In genomic region chr18:29062921-29063320, GRCh38 we compare ENCODE assay signal across 31 cellular contexts.
"Had no signal": no experiment of that assay in that cellular context is flagged by ENCODE, and none has a peak within 500 bp of the region (broad histone marks: within the 10 kb centered on the region; RNA-seq: fewer than 3 reads in every experiment).

No MANE protein-coding gene starts in this region.

- ATAC-seq: activated CD8-positive, alpha-beta T cell treated with anti-CD3 and anti-CD28 coated beads, Interleukin-2, amount 10 ng/mL, durations not matched to agents 7 days and 5 days; Panc1; T-helper 17 cell; WTC11 had no signal

- H3K36me3 ChIP-seq: ascending aorta, brain microvascular endothelial cell, cardiac muscle cell, MG63, SJCRH30 had no signal

- H3K4me1 ChIP-seq: ascending aorta, SJCRH30 had no signal

- DNase-seq: activated CD4-positive, alpha-beta T cell treated with anti-CD3 and anti-CD28 coated beads for 48 hours; activated CD4-positive, alpha-beta T cell treated with anti-CD3 and anti-CD28 coated beads, Interleukin-2, amount 50 U/mL, for 4 hours; activated CD4-positive, CD25-positive, alpha-beta regulatory T cell treated with anti-CD3 and anti-CD28 coated beads, Interleukin-2, amount 50 U/mL, for 72 hours; activated CD8-positive, alpha-beta memory T cell treated with anti-CD3 and anti-CD28 coated beads, Interleukin-2, amount 50 U/mL, for 48 hours; activated CD8-positive, alpha-beta T cell treated with anti-CD3 and anti-CD28 coated beads, Interleukin-2, amount 10 ng/mL, durations not matched to agents 7 days and 5 days; activated T-cell treated with anti-CD3 and anti-CD28 coated beads, Interleukin-2, amount 50 U/mL, for 1 hour; amniotic stem cell; brain microvascular endothelial cell; MG63; MV-4-11; NCI-H1092 treated with DMSO at 0.1 percent for 48 hours; NCI-H1417 treated with DMSO at 0.1 percent for 48 hours; NCI-H1694; NCI-H2029; NCI-H2107; NCI-H2171 treated with DMSO at 0.1 percent for 48 hours; NCI-H226; NCI-H510A; NCI-H526 treated with DMSO at 0.1 percent for 48 hours; NCI-H82; NK-92 treated with Interleukin-12 subunit alpha and Interleukin-12 subunit beta, amount 100 ng/mL, for 24 hours; OCI-M1; Right ventricle myocardium superior; SJCRH30; T-helper 17 cell; T-helper 9 cell had no signal

- H3K9me3 ChIP-seq: ascending aorta, MG63, SJCRH30 had no signal

- H3K27me3 ChIP-seq: ascending aorta, brain microvascular endothelial cell, cardiac muscle cell, MG63, SJCRH30 had no signal

- H3K4me3 ChIP-seq: ascending aorta, cardiac muscle cell, MG63, SJCRH30 had no signal

- H3K27ac ChIP-seq: ascending aorta, brain microvascular endothelial cell, cardiac muscle cell, RWPE1, SJCRH30 had no signal
